In the genomic region with DNA sequence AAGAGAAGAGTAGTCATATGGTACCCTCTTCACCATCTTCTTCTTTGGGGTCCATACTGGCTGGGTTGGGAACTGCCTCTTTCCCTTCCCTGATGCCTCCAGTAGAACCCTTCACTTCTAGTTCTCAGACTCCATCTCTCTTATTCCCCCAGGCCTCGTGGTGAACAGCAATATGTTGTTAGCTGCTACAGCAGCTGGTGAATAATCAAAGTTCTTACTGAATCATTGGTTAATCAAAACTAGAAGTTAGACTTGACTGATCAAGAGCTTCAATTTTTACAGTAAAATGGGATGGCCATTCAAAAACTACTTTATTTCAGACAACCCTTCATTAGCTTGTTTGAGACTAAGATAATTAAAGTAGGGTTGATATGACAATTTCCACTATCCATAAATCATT, we compare ENCODE assay signal across 22 cellular contexts.
"Had no signal": no experiment of that assay in that cellular context is flagged by ENCODE, and none has a peak within 500 bp of the region (broad histone marks: within the 10 kb centered on the region; RNA-seq: fewer than 3 reads in every experiment).

No MANE protein-coding gene starts in this region.

- FAIRE-seq: bronchial epithelial cell had no signal

- H3K9me3 Mint-ChIP-seq: activated CD4-positive, alpha-beta T cell treated with anti-CD3 and anti-CD28 coated beads, Interleukin-2, amount 10 ng/mL, durations not matched to agents 24 days and 14 days; activated naive CD4-positive, alpha-beta T cell treated with anti-CD3 and anti-CD28 coated beads, Interleukin-2, amount 50 U/mL, for 24 hours; memory B cell; natural killer cell treated with Interleukin-12 subunit alpha and Interleukin-12 subunit beta and Interleukin-15 and Interleukin-18, amount 100 ng/mL, for 72 hours; stimulated activated naive CD8-positive, alpha-beta T cell treated with anti-CD3 and anti-CD28 coated beads, Interleukin-15, Interleukin-2, amounts not matched to agents 100 ng/mL and 50 ng/mL, for 24 hours had no signal

- H3K4me1 ChIP-seq: testis had no signal

- H3K27me3 ChIP-seq: dorsolateral prefrontal cortex, testis had no signal

- H3K4me3 ChIP-seq: dorsolateral prefrontal cortex, left ventricle myocardium inferior, smooth muscle cell, testis had no signal

- H3K4me3 Mint-ChIP-seq: activated CD4-positive, alpha-beta T cell treated with anti-CD3 and anti-CD28 coated beads, Interleukin-2, amount 10 ng/mL, durations not matched to agents 24 days and 14 days; activated CD8-positive, alpha-beta T cell treated with anti-CD3 and anti-CD28 coated beads, Interleukin-2, amount 10 ng/mL, durations not matched to agents 7 days and 5 days; activated naive CD4-positive, alpha-beta T cell treated with anti-CD3 and anti-CD28 coated beads, Interleukin-2, amount 50 U/mL, for 24 hours; memory B cell; natural killer cell treated with Interleukin-12 subunit alpha and Interleukin-12 subunit beta and Interleukin-15 and Interleukin-18, amount 100 ng/mL, for 72 hours; stimulated activated naive CD8-positive, alpha-beta T cell treated with anti-CD3 and anti-CD28 coated beads, Interleukin-15, Interleukin-2, amounts not matched to agents 100 ng/mL and 50 ng/mL, for 24 hours had no signal

- H3K27ac Mint-ChIP-seq: activated CD4-positive, alpha-beta T cell treated with anti-CD3 and anti-CD28 coated beads, Interleukin-2, amount 10 ng/mL, durations not matched to agents 24 days and 14 days; activated CD8-positive, alpha-beta T cell treated with anti-CD3 and anti-CD28 coated beads, Interleukin-2, amount 10 ng/mL, durations not matched to agents 7 days and 5 days; activated naive CD4-positive, alpha-beta T cell treated with anti-CD3 and anti-CD28 coated beads, Interleukin-2, amount 50 U/mL, for 24 hours; memory B cell; natural killer cell treated with Interleukin-12 subunit alpha and Interleukin-12 subunit beta and Interleukin-15 and Interleukin-18, amount 100 ng/mL, for 72 hours; progenitor cell of endocrine pancreas; stimulated activated naive CD8-positive, alpha-beta T cell treated with anti-CD3 and anti-CD28 coated beads, Interleukin-15, Interleukin-2, amounts not matched to agents 100 ng/mL and 50 ng/mL, for 24 hours had no signal

- DNase-seq: activated CD4-positive, alpha-beta T cell treated with anti-CD3 and anti-CD28 coated beads, Interleukin-2, amount 10 ng/mL, durations not matched to agents 24 days and 14 days; activated CD4-positive, CD25-positive, alpha-beta regulatory T cell; activated CD8-positive, alpha-beta memory T cell treated with anti-CD3 and anti-CD28 coated beads, Interleukin-2, amount 50 U/mL, for 4 hours; activated CD8-positive, alpha-beta T cell treated with anti-CD3 and anti-CD28 coated beads, Interleukin-2, amount 10 ng/mL, durations not matched to agents 7 days and 5 days; activated effector memory CD4-positive, alpha-beta T cell treated with anti-CD3 and anti-CD28 coated beads, Interleukin-2, amount 50 U/mL, for 16 hours; activated T-cell treated with anti-CD3 and anti-CD28 coated beads, Interleukin-2, amount 50 U/mL, for 48 hours; amygdala; dorsolateral prefrontal cortex; hypothalamus; kidney; left ventricle myocardium inferior; nucleus accumbens; right cardiac atrium; testis had no signal

- H3K4me2 ChIP-seq: smooth muscle cell had no signal

- H3K27ac ChIP-seq: testis had no signal

- H3K9me3 ChIP-seq: left ventricle myocardium inferior, testis had no signal

- H3K27me3 Mint-ChIP-seq: activated CD4-positive, alpha-beta T cell treated with anti-CD3 and anti-CD28 coated beads, Interleukin-2, amount 10 ng/mL, durations not matched to agents 24 days and 14 days; activated naive CD4-positive, alpha-beta T cell treated with anti-CD3 and anti-CD28 coated beads, Interleukin-2, amount 50 U/mL, for 24 hours; natural killer cell treated with Interleukin-12 subunit alpha and Interleukin-12 subunit beta and Interleukin-15 and Interleukin-18, amount 100 ng/mL, for 72 hours; progenitor cell of endocrine pancreas; stimulated activated naive CD8-positive, alpha-beta T cell treated with anti-CD3 and anti-CD28 coated beads, Interleukin-15, Interleukin-2, amounts not matched to agents 100 ng/mL and 50 ng/mL, for 24 hours had no signal

- H3K36me3 Mint-ChIP-seq: memory B cell; natural killer cell treated with Interleukin-12 subunit alpha and Interleukin-12 subunit beta and Interleukin-15 and Interleukin-18, amount 100 ng/mL, for 72 hours had no signal

- H3K36me3 ChIP-seq: left ventricle myocardium inferior had no signal

- ATAC-seq: activated CD8-positive, alpha-beta T cell treated with anti-CD3 and anti-CD28 coated beads, Interleukin-2, amount 10 ng/mL, durations not matched to agents 7 days and 5 days; esophagus mucosa; natural killer cell treated with Interleukin-12 subunit alpha and Interleukin-12 subunit beta and Interleukin-15 and Interleukin-18, amount 100 ng/mL, for 72 hours had no signal
